ENCODE assay signal across 24 cellular contexts in genomic region chr14:44010071-44010470, GRCh38.
"Had no signal": no experiment of that assay in that cellular context is flagged by ENCODE, and none has a peak within 500 bp of the region (broad histone marks: within the 10 kb centered on the region; RNA-seq: fewer than 3 reads in every experiment).

No MANE protein-coding gene starts in this region.

- H3K4me1 ChIP-seq: ascending aorta had no signal

- DNase-seq: activated B cell treated with CpG ODN at 0.5 μM for 24 hours; activated CD4-positive, alpha-beta memory T cell treated with anti-CD3 and anti-CD28 coated beads for 36 hours; activated CD4-positive, alpha-beta T cell treated with anti-CD3 and anti-CD28 coated beads, Interleukin-2, amount 10 ng/mL, durations not matched to agents 24 days and 14 days; activated CD8-positive, alpha-beta memory T cell treated with anti-CD3 and anti-CD28 coated beads, Interleukin-2, amount 10 ng/mL, durations not matched to agents 7 days and 5 days; activated CD8-positive, alpha-beta memory T cell treated with anti-CD3 and anti-CD28 coated beads, Interleukin-2, amount 50 U/mL, for 4 hours; activated CD8-positive, alpha-beta T cell treated with anti-CD3 and anti-CD28 coated beads, Interleukin-2, amount 10 ng/mL, durations not matched to agents 7 days and 5 days; activated effector memory CD4-positive, alpha-beta T cell treated with anti-CD3 and anti-CD28 coated beads, Interleukin-2, amount 50 U/mL, for 16 hours; activated naive CD4-positive, alpha-beta T cell treated with anti-CD3 and anti-CD28 coated beads for 36 hours; activated naive CD8-positive, alpha-beta T cell treated with anti-CD3 and anti-CD28 coated beads, Interleukin-2, amount 10 ng/mL, durations not matched to agents 7 days and 5 days; activated T-cell treated with anti-CD3 and anti-CD28 coated beads, Interleukin-2, amount 50 U/mL, for 1 hour; activated T-cell treated with anti-CD3 and anti-CD28 coated beads, Interleukin-2, amount 50 U/mL, for 48 hours; dorsolateral prefrontal cortex; effector memory CD4-positive, alpha-beta T cell; endodermal cell; foreskin fibroblast; head of caudate nucleus; T-helper 17 cell; T1000; WERI-Rb-1 had no signal

- H3K27ac ChIP-seq: ascending aorta, coronary artery, dorsolateral prefrontal cortex, WERI-Rb-1 had no signal

- ATAC-seq: activated CD4-positive, CD25-positive, alpha-beta regulatory T cell treated with anti-CD3 and anti-CD28 coated beads, Interleukin-2, amount 50 U/mL, for 24 hours; activated CD8-positive, alpha-beta memory T cell treated with anti-CD3 and anti-CD28 coated beads, Interleukin-2, amount 10 ng/mL, durations not matched to agents 7 days and 5 days; activated CD8-positive, alpha-beta T cell treated with anti-CD3 and anti-CD28 coated beads, Interleukin-2, amount 10 ng/mL, durations not matched to agents 7 days and 5 days; activated naive CD4-positive, alpha-beta T cell treated with anti-CD3 and anti-CD28 coated beads, Interleukin-2, amount 50 U/mL, for 72 hours; esophagus mucosa; T-helper 17 cell had no signal

- H3K36me3 ChIP-seq: ascending aorta, WERI-Rb-1 had no signal

- H3K4me3 ChIP-seq: ascending aorta, coronary artery, dorsolateral prefrontal cortex had no signal

- H3K27me3 ChIP-seq: ascending aorta, dorsolateral prefrontal cortex had no signal
